Comparison of ENCODE assay signal across 28 cellular contexts in the genomic region with DNA sequence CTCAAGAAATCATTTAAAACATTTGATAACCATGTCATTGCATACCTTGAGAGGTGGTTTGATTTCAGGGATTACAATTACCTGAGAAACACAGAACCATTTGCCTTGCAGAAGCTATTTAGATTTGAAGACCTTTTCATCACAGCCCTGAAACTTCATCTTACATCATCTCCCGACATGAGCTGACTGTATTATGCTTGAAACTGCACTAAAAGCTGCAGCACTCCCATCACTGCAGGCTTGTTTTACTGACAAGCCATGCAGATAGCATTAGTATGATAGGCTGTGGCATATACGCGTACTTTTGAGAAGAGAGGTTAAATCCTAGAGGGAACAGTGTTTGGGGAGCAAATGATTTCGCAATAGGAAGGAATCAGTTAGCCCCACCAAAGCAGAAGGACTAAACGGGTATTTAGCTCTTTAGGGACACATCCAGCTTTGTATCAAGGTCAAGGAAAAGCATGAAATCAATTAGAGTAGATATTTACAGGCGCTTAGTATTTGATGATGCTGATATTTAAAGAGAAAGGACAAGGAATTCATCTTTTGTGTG.
"Had no signal": no experiment of that assay in that cellular context is flagged by ENCODE, and none has a peak within 500 bp of the region (broad histone marks: within the 10 kb centered on the region; RNA-seq: fewer than 3 reads in every experiment).

No MANE protein-coding gene starts in this region.

- DNase-seq: activated CD4-positive, alpha-beta T cell treated with anti-CD3 and anti-CD28 coated beads, Interleukin-2, amount 50 U/mL, for 4 hours; activated CD8-positive, alpha-beta memory T cell treated with anti-CD3 and anti-CD28 coated beads for 24 hours; activated CD8-positive, alpha-beta memory T cell treated with anti-CD3 and anti-CD28 coated beads, Interleukin-2, amount 50 U/mL, for 48 hours; activated naive CD4-positive, alpha-beta T cell; activated T-cell treated with anti-CD3 and anti-CD28 coated beads, Interleukin-2, amount 50 U/mL, for 4 hours; cerebellar nuclear complex; endodermal cell; left ventricle myocardium superior; mammary epithelial cell; midbrain; natural killer cell; pancreas; psoas muscle; right lobe of liver; stimulated activated CD4-positive, alpha-beta T cell treated with anti-CD3 and anti-CD28 coated beads, Interleukin-1b, Interleukin-23, amount 100 ng/mL, for 48 hours; stomach; transverse colon; uterus had no signal

- H3K36me3 Mint-ChIP-seq: activated naive CD8-positive, alpha-beta T cell; natural killer cell; stimulated activated effector memory CD8-positive, alpha-beta T cell treated with anti-CD3 and anti-CD28 coated beads, Interleukin-12 subunit alpha, Interleukin-12 subunit beta, amount 100 ng/mL, for 72 hours had no signal

- H3K27me3 ChIP-seq: gastroesophageal sphincter, stomach, suprapubic skin, transverse colon had no signal

- ATAC-seq: activated T-cell treated with anti-CD3 and anti-CD28 coated beads, Interleukin-2, amount 50 U/mL, for 4 hours; gastroesophageal sphincter; left ventricle myocardium superior; natural killer cell; pancreas; psoas muscle; right lobe of liver; stimulated activated effector memory CD8-positive, alpha-beta T cell treated with anti-CD3 and anti-CD28 coated beads, Interleukin-12 subunit alpha, Interleukin-12 subunit beta, amount 100 ng/mL, for 72 hours had no signal

- H3K36me3 ChIP-seq: gastroesophageal sphincter, pancreas, right lobe of liver, stomach, suprapubic skin, transverse colon, uterus had no signal

- FAIRE-seq: astrocyte, bronchial epithelial cell, islet of Langerhans had no signal

- H3K9me3 Mint-ChIP-seq: activated T-cell treated with anti-CD3 and anti-CD28 coated beads, Interleukin-2, amount 50 U/mL, for 4 hours; activated T-helper 2 cell treated with anti-CD3 and anti-CD28 coated beads, Interferon-gamma antibody, Interleukin-2, Interleukin-4, amounts not matched to agents 10 μg/mL and 5 μg/mL and 100 μg/mL, durations not matched to agents 14 hours and 24 hours and 36 hours; endodermal cell; natural killer cell; stimulated activated effector memory CD8-positive, alpha-beta T cell treated with anti-CD3 and anti-CD28 coated beads, Interleukin-12 subunit alpha, Interleukin-12 subunit beta, amount 100 ng/mL, for 72 hours had no signal

- H3K9me3 ChIP-seq: gastroesophageal sphincter, pancreas, psoas muscle, right lobe of liver, stomach, suprapubic skin, transverse colon, uterus had no signal

- H3K27me3 Mint-ChIP-seq: activated naive CD8-positive, alpha-beta T cell had no signal

- H3K27ac ChIP-seq: coronary artery, gastroesophageal sphincter, pancreas, psoas muscle, right lobe of liver, skin epidermis, stomach, suprapubic skin, transverse colon, uterus had no signal

- H3K4me3 ChIP-seq: coronary artery, gastroesophageal sphincter, pancreas, psoas muscle, right lobe of liver, skin epidermis, stomach, suprapubic skin, transverse colon, uterus had no signal

- H3K4me3 Mint-ChIP-seq: activated naive CD8-positive, alpha-beta T cell; activated T-cell treated with anti-CD3 and anti-CD28 coated beads, Interleukin-2, amount 50 U/mL, for 4 hours; endodermal cell; natural killer cell; stimulated activated effector memory CD8-positive, alpha-beta T cell treated with anti-CD3 and anti-CD28 coated beads, Interleukin-12 subunit alpha, Interleukin-12 subunit beta, amount 100 ng/mL, for 72 hours had no signal

- H3K27ac Mint-ChIP-seq: activated naive CD8-positive, alpha-beta T cell; activated T-helper 2 cell treated with anti-CD3 and anti-CD28 coated beads, Interferon-gamma antibody, Interleukin-2, Interleukin-4, amounts not matched to agents 10 μg/mL and 5 μg/mL and 100 μg/mL, durations not matched to agents 14 hours and 24 hours and 36 hours; endodermal cell; natural killer cell; stimulated activated effector memory CD8-positive, alpha-beta T cell treated with anti-CD3 and anti-CD28 coated beads, Interleukin-12 subunit alpha, Interleukin-12 subunit beta, amount 100 ng/mL, for 72 hours had no signal

- H3K4me1 Mint-ChIP-seq: natural killer cell; stimulated activated effector memory CD8-positive, alpha-beta T cell treated with anti-CD3 and anti-CD28 coated beads, Interleukin-12 subunit alpha, Interleukin-12 subunit beta, amount 100 ng/mL, for 72 hours had no signal

- H3K4me1 ChIP-seq: pancreas, psoas muscle, right lobe of liver, stomach, suprapubic skin, transverse colon, uterus had no signal
